13 cellular contexts compared by ENCODE assay signal in the genomic region with DNA sequence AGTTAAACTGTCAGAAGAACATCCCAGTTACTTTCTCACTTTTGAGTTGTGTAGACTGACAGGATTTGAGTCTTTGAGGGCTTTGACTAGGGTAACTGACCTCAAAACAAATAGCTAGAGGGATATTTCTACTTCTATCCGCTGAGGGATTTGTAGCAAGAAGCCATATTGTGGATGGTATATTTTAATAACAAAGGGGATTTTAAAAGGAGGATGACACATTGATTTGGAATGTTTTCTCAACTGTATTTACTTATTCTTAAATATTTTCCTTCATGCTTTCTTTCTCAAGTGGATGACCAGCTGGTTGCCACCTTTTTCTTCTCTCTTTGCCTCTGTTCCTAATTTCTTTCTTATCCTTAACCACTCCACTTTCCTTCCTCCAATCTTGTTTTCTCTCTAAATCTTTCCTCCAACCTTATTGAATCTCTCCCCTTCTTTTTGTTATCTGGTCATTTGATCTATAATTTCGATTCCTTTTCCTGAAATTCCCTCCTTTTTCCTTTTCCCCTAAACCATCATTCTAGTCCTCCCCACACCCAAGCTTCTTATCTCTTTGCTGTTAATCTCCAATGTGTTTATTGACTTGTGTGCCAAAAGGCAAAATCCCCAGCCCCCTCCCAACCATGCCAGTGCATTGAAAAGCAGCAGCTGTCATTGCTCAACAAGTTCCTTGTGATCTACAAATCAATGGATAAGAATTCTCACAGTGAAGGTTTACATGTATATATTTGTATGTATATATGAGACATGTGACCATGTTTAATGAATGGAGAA.
DNase-seq lines count a peak whose midpoint lies in the region; ATAC-seq and TF ChIP-seq lines count a peak whose summit lies in the region.
"Had no signal": no experiment of that assay in that cellular context is flagged by ENCODE, and none has a peak within 500 bp of the region (broad histone marks: within the 10 kb centered on the region; RNA-seq: fewer than 3 reads in every experiment).

No MANE protein-coding gene starts in this region.

- intact Hi-C loops in psoas muscle (cut with DNase I) = loop anchor here in 1 of 2 donors (5.0 kb wide), 2 partner anchors 34 to 89 kb away; no protein-coding TSS in a partner anchor

- 89 to 100% (median 93%) methylated on average over 2 of the region's 2 CpGs for WGBS in psoas muscle, 3 donors

- no peaks in the 10 kb centered on the region for H3K27me3 ChIP-seq in SJCRH30
- H3K27me3 ChIP-seq in psoas muscle (ENCODE audit: insufficient read depth in 3 of 3, low read length in 2 of 3) = no peaks in the 10 kb centered on the region

- H3K36me3 ChIP-seq in SJCRH30 (no peaks in the 10 kb centered on the region), psoas muscle (ENCODE audit: insufficient read depth in 1 of 2, low read depth in 1 of 2) (no peaks in the 10 kb centered on the region)

- POLR2A ChIA-PET in GM10248 (lab: Yijun Ruan, JAX) = no interaction called here

- DNase-seq in ELR (ENCODE audit: low read depth) (peak; percentile 81), SJCRH30 (no peak), fibroblast of mammary gland (ENCODE audit: low read depth) (peak; percentile 66), psoas muscle (no peak), GM10248 (ENCODE audit: extremely low spot score) (no peak), NCI-H1694 treated with DMSO at 0.1 percent for 48 hours (lab: John Stamatoyannopoulos, UW) (no peak), NCI-H2029 (lab: John Stamatoyannopoulos, UW) (no peak)
- no peak for DNase-seq in stimulated activated CD4-positive, alpha-beta T cell treated with anti-CD3 and anti-CD28 coated beads, Interleukin-4, amount 100 ng/mL, for 1 hour
- DNase-seq: central memory CD4-positive, alpha-beta T cell; COR-L47; MV-4-11; posterior cingulate gyrus; T-helper 2 cell had no signal

- TF ChIP-seq CTCF in fibroblast of mammary gland (conservative IDR thresholded peaks at IDR 0.05; ENCODE audit: control insufficient read depth, insufficient read depth, low read depth, low read length) = no peak
- no peak for TF ChIP-seq CTCF in psoas muscle (IDR thresholded peaks at IDR 0.05)
- TF ChIP-seq CTCF in GM10248 (IDR thresholded peaks at IDR 0.05; ENCODE audit: control extremely low read depth, extremely low read depth, low read depth, missing control alignments) = no peak

- H3K9me3 ChIP-seq in SJCRH30 (replicated peaks) (no peaks in the 10 kb centered on the region), psoas muscle (no peaks in the 10 kb centered on the region)

- H3K4me3 ChIP-seq in SJCRH30 (no peak overlapping the region), fibroblast of mammary gland (ENCODE audit: control insufficient read depth, low read depth, low read length) (no peak overlapping the region), psoas muscle (no peak overlapping the region)

- H3K4me1 ChIP-seq in SJCRH30 = peaks cover 25% of the 10 kb centered on the region
- peaks cover 37% of the 10 kb centered on the region for H3K4me1 ChIP-seq in psoas muscle

- no peak for ATAC-seq in psoas muscle

- H3K27ac ChIP-seq in SJCRH30 = peak overlapping the region; percentile 35
- peak overlapping the region; percentile 90 for H3K27ac ChIP-seq in psoas muscle

- CTCF ChIA-PET in GM10248 (lab: Yijun Ruan, JAX) = no interaction called here

Comparison
In these comparisons a context has a peak if more than half of its experiments do, and no peak if none do; other contexts are left out.
1. DNase-seq: peak in ELR (single experiment) and fibroblast of mammary gland (single experiment); none in SJCRH30 (0 of 2), psoas muscle (0 of 2), GM10248 (single experiment), stimulated activated CD4-positive, alpha-beta T cell treated with anti-CD3 and anti-CD28 coated beads, Interleukin-4, amount 100 ng/mL, for 1 hour (single experiment), NCI-H1694 treated with DMSO at 0.1 percent for 48 hours (single experiment) and NCI-H2029 (single experiment).